13 cellular contexts compared by ENCODE assay signal in genomic region chr11:91394073-91394717, GRCh38.
"Had no signal": no experiment of that assay in that cellular context is flagged by ENCODE, and none has a peak within 500 bp of the region (broad histone marks: within the 10 kb centered on the region; RNA-seq: fewer than 3 reads in every experiment).

No MANE protein-coding gene starts in this region.

- H3K9me3 ChIP-seq: neutrophil had no signal

- FAIRE-seq: astrocyte, endometrium had no signal

- DNase-seq: activated CD4-positive, alpha-beta memory T cell treated with anti-CD3 and anti-CD28 coated beads, Interleukin-2, amount 10 ng/mL, durations not matched to agents 7 days and 5 days; activated CD4-positive, alpha-beta T cell treated with anti-CD3 and anti-CD28 coated beads for 36 hours; activated effector memory CD4-positive, alpha-beta T cell treated with Interleukin-2 at 50 U/mL for 16 hours; activated naive CD4-positive, alpha-beta T cell treated with anti-CD3 and anti-CD28 coated beads, Interleukin-2, amount 50 U/mL, for 16 hours; activated T-cell treated with anti-CD3 and anti-CD28 coated beads, Interleukin-2, amount 50 U/mL, for 24 hours; islet precursor cell; naive thymus-derived CD8-positive, alpha-beta T cell; stimulated activated CD4-positive, alpha-beta T cell treated with anti-CD3 and anti-CD28 coated beads, Interleukin-12 subunit alpha, Interleukin-12 subunit beta, amount 100 ng/mL, for 4 hours; WERI-Rb-1 had no signal

- H3K27me3 ChIP-seq: neutrophil had no signal

- H3K36me3 ChIP-seq: neutrophil, WERI-Rb-1 had no signal

- ATAC-seq: activated CD4-positive, alpha-beta T cell treated with anti-CD3 and anti-CD28 coated beads for 36 hours; naive thymus-derived CD8-positive, alpha-beta T cell; stimulated activated memory B cell treated with anti-CD40 and anti-IgM and Interleukin-4, amounts not matched to agents 10 μg/mL and 1 μg/mL and 100 μg/mL, for 72 hours had no signal

- H3K27ac ChIP-seq: neutrophil, WERI-Rb-1 had no signal
